Comparison of ENCODE assay signal across 17 cellular contexts in the genomic region with DNA sequence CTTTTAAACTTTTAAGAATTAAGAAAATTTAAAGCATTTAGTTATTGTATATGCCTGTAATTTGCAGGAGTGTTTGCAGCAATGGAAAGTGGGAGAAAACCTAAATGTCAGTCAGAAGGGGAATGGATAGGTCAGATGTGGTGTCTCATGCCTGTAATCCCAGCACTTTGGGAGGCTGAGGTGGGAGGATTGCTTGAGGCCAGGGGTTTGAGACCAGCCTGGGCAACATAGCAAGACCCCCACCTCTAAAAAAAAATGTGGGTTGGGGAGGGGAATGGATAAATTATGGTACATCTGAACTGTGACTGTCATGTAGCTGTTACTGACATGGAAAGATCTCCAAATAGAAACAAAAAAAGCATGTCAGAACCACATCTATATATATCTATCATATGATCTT. TPM values are rescaled to one million over a fixed set of nuclear protein-coding genes. Genes with fewer than 3 reads are reported as not detected.
DNase-seq lines count a peak whose midpoint lies in the region; ATAC-seq, FAIRE-seq and TF ChIP-seq lines count a peak whose summit lies in the region.
"Had no signal": no experiment of that assay in that cellular context is flagged by ENCODE, and none has a peak within 500 bp of the region (broad histone marks: within the 10 kb centered on the region; RNA-seq: fewer than 3 reads in every experiment).

No MANE protein-coding gene starts in this region.

- peak overlapping the region in 4 of 7 donors; percentile 30 to 85 (median 46) for H3K4me3 Mint-ChIP-seq in CD8-positive, alpha-beta memory T cell
- H3K4me3 Mint-ChIP-seq: CD14-positive monocyte had no signal

- no peak overlapping the region for H3K4me3 ChIP-seq in CD8-positive, alpha-beta memory T cell (ENCODE audit: low read length)
- H3K4me3 ChIP-seq in HUES48 (ENCODE audit: low read depth, low read length) (0 out of 2 replicates have a peak overlapping the region, but pooled peaks have one; percentile 99), GM12878 (no peak overlapping the region), osteoblast (ENCODE audit: insufficient read depth, low read length) (no peak overlapping the region), suprapubic skin (no peak overlapping the region)
- H3K4me3 ChIP-seq: vagina had no signal

- H3K27me3 Mint-ChIP-seq in CD8-positive, alpha-beta memory T cell, result peaks cover 0 to 1% of the 10 kb centered on the region in 2 donors

- no peaks in the 10 kb centered on the region for H3K36me3 ChIP-seq in CD8-positive, alpha-beta memory T cell (ENCODE audit: insufficient read depth, low read length)
- H3K36me3 ChIP-seq in HUES48 (ENCODE audit: control insufficient read depth, insufficient read depth, low read length) (peaks cover 53% of the 10 kb centered on the region), GM12878 (ENCODE audit: control insufficient read depth in 2 of 2, insufficient read depth in 2 of 2, low read length in 1 of 2) (no peaks in the 10 kb centered on the region; a peak in 2 of 4 replicates), osteoblast (ENCODE audit: insufficient read depth, low read length) (peaks cover 16% of the 10 kb centered on the region), suprapubic skin (peaks cover 16% of the 10 kb centered on the region)

- H3K79me2 ChIP-seq in GM12878 (ENCODE audit: control insufficient read depth, insufficient read depth, low read length), result peaks cover 37% of the 10 kb centered on the region
- H3K79me2 ChIP-seq in osteoblast (ENCODE audit: insufficient read depth, low read length), result peaks cover 57% of the 10 kb centered on the region

- H3K9me3 ChIP-seq in CD8-positive, alpha-beta memory T cell (ENCODE audit: low read length), result no peaks in the 10 kb centered on the region
- H3K9me3 ChIP-seq in HUES48 (ENCODE audit: control insufficient read depth, insufficient read depth, low read length), result no peaks in the 10 kb centered on the region
- H3K9me3 ChIP-seq in GM12878 (replicated peaks; ENCODE audit: control insufficient read depth, insufficient read depth, low read length), result no peaks in the 10 kb centered on the region
- H3K9me3 ChIP-seq in osteoblast (ENCODE audit: low read depth, low read length), result no peaks in the 10 kb centered on the region
- H3K9me3 ChIP-seq in suprapubic skin, result no peaks in the 10 kb centered on the region
- H3K9me3 ChIP-seq: adrenal gland, stomach, vagina had no signal

- POLR2A ChIA-PET in CD8-positive, alpha-beta memory T cell (lab: Charles Lee), result no interaction called here
- POLR2A ChIA-PET in GM12878 (lab: Charles Lee), result interaction anchor here (2.1 kb wide), 1 partner anchor 9 kb away, joined by 9 read pairs; no protein-coding TSS in a partner anchor

- H3K27me3 ChIP-seq in CD8-positive, alpha-beta memory T cell (ENCODE audit: insufficient read depth, low read length, poor library complexity, severe bottlenecking), result no peaks in the 10 kb centered on the region
- no peaks in the 10 kb centered on the region for H3K27me3 ChIP-seq in HUES48 (ENCODE audit: control insufficient read depth, insufficient read depth, low read length)
- no peaks in the 10 kb centered on the region for H3K27me3 ChIP-seq in GM12878 (replicated peaks in 1 of 2; ENCODE audit: control insufficient read depth in 2 of 2, insufficient read depth in 2 of 2, low read length in 1 of 2)
- no peaks in the 10 kb centered on the region for H3K27me3 ChIP-seq in osteoblast (ENCODE audit: insufficient read depth, low read length)
- H3K27me3 ChIP-seq in suprapubic skin, result no peaks in the 10 kb centered on the region
- H3K27me3 ChIP-seq: adrenal gland, stomach, vagina had no signal

- H4K20me1 ChIP-seq in GM12878 (ENCODE audit: control insufficient read depth, insufficient read depth) (no peaks in the 10 kb centered on the region), osteoblast (ENCODE audit: insufficient read depth, low read length) (peaks cover 10% of the 10 kb centered on the region)

- SMC1A ChIA-PET in GM12878 (lab: Charles Lee; ENCODE audit: uncharacterized antibody, unreplicated experiment), result interaction anchor here (1.0 to 3.1 kb wide), 4 partner anchors 23 to 407 kb away, joined by 3 to 20 read pairs (median 10); no protein-coding TSS in a partner anchor

- TF ChIP-seq POLR2A in GM12878 (IDR thresholded peaks at IDR 0.05; ENCODE audit: low read depth, low read length) (no peak), suprapubic skin (IDR thresholded peaks at IDR 0.05) (no peak)

- H3K27ac Mint-ChIP-seq in CD8-positive, alpha-beta memory T cell, result peak overlapping the region in 2 of 8 donors; percentile 27 to 30
- H3K27ac Mint-ChIP-seq: CD14-positive monocyte had no signal

- H3K4me1 ChIP-seq in CD8-positive, alpha-beta memory T cell (ENCODE audit: insufficient read depth, low read length), result peaks cover 23% of the 10 kb centered on the region
- H3K4me1 ChIP-seq in HUES48 (ENCODE audit: control insufficient read depth, insufficient read depth, low read length), result 0 out of 2 replicates have a peak, but pooled peaks cover 2% of the 10 kb centered on the region
- peaks cover 3% of the 10 kb centered on the region; the same call in 1 of the 2 replicates for H3K4me1 ChIP-seq in GM12878 (ENCODE audit: control insufficient read depth, insufficient read depth, low read length)
- peaks cover 19% of the 10 kb centered on the region for H3K4me1 ChIP-seq in osteoblast (ENCODE audit: insufficient read depth, low read length)
- H3K4me1 ChIP-seq in suprapubic skin, result peaks cover 14% of the 10 kb centered on the region

- H3K4me2 ChIP-seq in GM12878 (ENCODE audit: control insufficient read depth, insufficient read depth) (peak overlapping the region; percentile 89), osteoblast (ENCODE audit: insufficient read depth, low read length) (peak overlapping the region; percentile 100)

- BruUV-seq in GM12878 (replicated peaks; lab: Mats Ljungman, UMichigan), result no TSS peak

- CTCF ChIA-PET in CD8-positive, alpha-beta memory T cell (lab: Charles Lee), result interaction anchor here (0.6 to 0.7 kb wide), 2 partner anchors 42 to 654 kb away, joined by 3 read pairs; no protein-coding TSS in a partner anchor
- CTCF ChIA-PET in GM12878 (lab: Yijun Ruan, JAX), result interaction anchor here (0.6 to 2.8 kb wide), 6 partner anchors 31 to 632 kb away, joined by 3 to 10 read pairs (median 4); no protein-coding TSS in a partner anchor

- ATAC-seq in GM12878, result no peak
- no peak for ATAC-seq in activated CD4-positive, CD25-positive, alpha-beta regulatory T cell treated with anti-CD3 and anti-CD28 coated beads, Interleukin-2, amount 50 U/mL, for 24 hours
- ATAC-seq in HG02870 (IDR thresholded peaks at IDR 0.05; ENCODE audit: unreplicated experiment), result no peak

- H3K36me3 Mint-ChIP-seq in CD8-positive, alpha-beta memory T cell, result peaks cover 0 to 41% (median 8%) of the 10 kb centered on the region in 3 donors

- H3K27ac ChIP-seq in CD8-positive, alpha-beta memory T cell (ENCODE audit: low read depth, low read length), result no peak overlapping the region
- H3K27ac ChIP-seq in HUES48 (ENCODE audit: low read depth, low read length) (no peak overlapping the region), GM12878 (ENCODE audit: control insufficient read depth, insufficient read depth) (no peak overlapping the region), osteoblast (ENCODE audit: low read depth, low read length) (no peak overlapping the region), suprapubic skin (no peak overlapping the region)
- H3K27ac ChIP-seq: adrenal gland, stomach, vagina, WERI-Rb-1 had no signal

- no peak for TF ChIP-seq RAD21 in GM12878 (IDR thresholded peaks at IDR 0.05; ENCODE audit: insufficient read depth, low read depth, low read length)

- no peak for FAIRE-seq in GM12878 (lab: Jason Lieb, UNC)
- FAIRE-seq: GM12892 had no signal

- H2AFZ ChIP-seq in GM12878 (ENCODE audit: control insufficient read depth, low read depth, low read length), result no peak overlapping the region
- H2AFZ ChIP-seq in osteoblast (ENCODE audit: low read length), result no peak overlapping the region

- H3K9me3 Mint-ChIP-seq in CD8-positive, alpha-beta memory T cell, result no peaks in the 10 kb centered on the region

- RAD21 ChIA-PET in GM12878 (lab: Charles Lee; ENCODE audit: unreplicated experiment), result interaction anchor here (0.6 kb wide), 1 partner anchor 49 kb away, joined by 4 read pairs; no protein-coding TSS in a partner anchor

- no peak for DNase-seq in CD8-positive, alpha-beta memory T cell
- DNase-seq in GM12878 (ENCODE audit: low read depth, low spot score), result no peak
- no peak for DNase-seq in osteoblast (ENCODE audit: insufficient read length, low spot score, missing footprints)
- no peak for DNase-seq in suprapubic skin (ENCODE audit: low spot score in 2 of 2)
- DNase-seq: adrenal gland, mesendoderm, NCI-H1930, NCI-H524 treated with DMSO at 0.1 percent for 48 hours, nucleus accumbens, stomach, WERI-Rb-1 had no signal

- TF ChIP-seq CTCF in GM12878 (IDR thresholded peaks at IDR 0.05 in 2 of 3, conservative IDR thresholded peaks at IDR 0.05 in 1 of 3; ENCODE audit: control insufficient read depth in 2 of 3, extremely low read depth in 1 of 3, insufficient read depth in 1 of 3, low read depth in 3 of 3, low read length in 3 of 3) (no peak), osteoblast (IDR thresholded peaks at IDR 0.05; ENCODE audit: extremely low read depth, low read depth, low read length) (no peak), suprapubic skin (IDR thresholded peaks at IDR 0.05) (no peak)

- H3K9ac ChIP-seq in HUES48 (ENCODE audit: low read depth, low read length) (no peak overlapping the region), GM12878 (ENCODE audit: control insufficient read depth, insufficient read depth, low read length) (no peak overlapping the region; the same call in 1 of the 2 replicates)

- in situ Hi-C loops in GM12878 (cut with MboI), result no loop called here

- TF ChIP-seq EP300 in GM12878 (IDR thresholded peaks at IDR 0.05; ENCODE audit: borderline replicate concordance in 1 of 2, control insufficient read depth in 1 of 2, low read depth in 2 of 2, low read length in 2 of 2) (no peak), suprapubic skin (IDR thresholded peaks at IDR 0.05) (no peak)

- intact Hi-C loops in GM12878 (cut with micrococcal nuclease; ENCODE audit: unreplicated experiment), result no loop called here

- peaks cover 28 to 50% (median 46%) of the 10 kb centered on the region in 3 donors for H3K4me1 Mint-ChIP-seq in CD8-positive, alpha-beta memory T cell

RNA-seq across cellular contexts. Expression of a gene that starts 2.1 kb away (rescaled TPM):
- total RNA-seq in CD8-positive, alpha-beta memory T cell, result 10 to 100 TPM; 84.1 to 87.2 TPM
- 57.1 TPM for polyA plus RNA-seq in CD8-positive, alpha-beta memory T cell
- 69.6 and 75.3 TPM in 2 replicates for total RNA-seq in GM12878 (2013; cell fraction: nucleolus; rRNA removed)
- 65.1 and 84.1 TPM in 2 replicates for total RNA-seq in GM12878 (2014; rRNA removed)
- total RNA-seq in GM12878 (2014; rRNA removed; fragmentation: Illumina TruSeq; extraction: Trizol), result 78.1 and 82.3 TPM in 2 replicates
- total RNA-seq in GM12878 (2021), result 77.9 and 81.0 TPM in 2 replicates
- polyA plus RNA-seq in GM12878 (2011; ENCODE audit: low read depth), result 54.8 TPM
- 132 and 211 TPM in 2 replicates for polyA plus RNA-seq in GM12878 (2011; rRNA removed)
- 42.2 and 80.1 TPM in 2 replicates for polyA plus RNA-seq in GM12878 (2011; cell fraction: cytosol; rRNA removed)
- 35.0 and 35.5 TPM in 2 replicates for polyA plus RNA-seq in GM12878 (2011; cell fraction: nucleus; rRNA removed)
- 40.2 and 48.4 TPM in 2 replicates for polyA plus RNA-seq in GM12878 (2012)
- 120 and 147 TPM in 2 replicates for polyA plus RNA-seq in GM12878 (2014; fragmentation: Illumina TruSeq; extraction: Trizol)
- polyA plus RNA-seq in GM12878 (2014; fragmentation: Nextera tagmentation; extraction: Ambion mirVana), result 100 to 1,000 TPM; 281 to 427 TPM
- 55.0 and 87.6 TPM in 2 replicates for polyA plus RNA-seq in GM12878 (2014; rRNA removed)
- 100 to 1,000 TPM; 174 to 181 TPM for polyA plus RNA-seq in GM12878 (2016; fragmentation: Nextera tagmentation; extraction: Ambion mirVana)
- 43.2 and 110 TPM in 2 replicates for polyA minus RNA-seq in GM12878 (2011; rRNA and poly(A)+ RNA removed)
- polyA minus RNA-seq in GM12878 (2011; cell fraction: cytosol; rRNA and poly(A)+ RNA removed), result 16.0 and 20.5 TPM in 2 replicates
- 12.8 and 13.7 TPM in 2 replicates for polyA minus RNA-seq in GM12878 (2011; cell fraction: nucleus; rRNA and poly(A)+ RNA removed)
- total RNA-seq in osteoblast, result 26.5 and 29.0 TPM in 2 replicates
- total RNA-seq in suprapubic skin, result 10 to 100 TPM; 49.1 to 52.1 (median 50.8) TPM

RNA-seq across cellular contexts. Expression of a gene that starts 27.6 kb away (rescaled TPM):
- 100 to 1,000 TPM; 236 to 244 TPM for total RNA-seq in CD8-positive, alpha-beta memory T cell
- polyA plus RNA-seq in CD8-positive, alpha-beta memory T cell, result 157 TPM
- 47.0 and 47.3 TPM in 2 replicates for total RNA-seq in GM12878 (2013; cell fraction: nucleolus; rRNA removed)
- total RNA-seq in GM12878 (2014; rRNA removed) (316 and 345 TPM in 2 replicates), GM12878 (2014; rRNA removed; fragmentation: Illumina TruSeq; extraction: Trizol) (301 and 306 TPM in 2 replicates), GM12878 (2021) (242 and 243 TPM in 2 replicates), osteoblast (44.2 and 53.0 TPM in 2 replicates), suprapubic skin (10 to 100 TPM; 23.1 to 71.3 (median 54.3) TPM)
- polyA plus RNA-seq in GM12878 (2011; ENCODE audit: low read depth), result 39.6 TPM
- polyA plus RNA-seq in GM12878 (2011; rRNA removed) (312 and 365 TPM in 2 replicates), GM12878 (2014; fragmentation: Illumina TruSeq; extraction: Trizol) (394 and 481 TPM in 2 replicates), GM12878 (2014; fragmentation: Nextera tagmentation; extraction: Ambion mirVana) (100 to 1,000 TPM; 699 to 945 TPM), GM12878 (2014; rRNA removed) (492 and 503 TPM in 2 replicates), GM12878 (2016; fragmentation: Nextera tagmentation; extraction: Ambion mirVana) (100 to 1,000 TPM; 522 to 545 TPM)
- polyA plus RNA-seq in GM12878 (2011; cell fraction: cytosol; rRNA removed), result 152 and 211 TPM in 2 replicates
- 93.2 and 152 TPM in 2 replicates for polyA plus RNA-seq in GM12878 (2011; cell fraction: nucleus; rRNA removed)
- polyA plus RNA-seq in GM12878 (2012), result 190 and 239 TPM in 2 replicates
- 159 and 169 TPM in 2 replicates for polyA minus RNA-seq in GM12878 (2011; rRNA and poly(A)+ RNA removed)
- 60.4 and 74.1 TPM in 2 replicates for polyA minus RNA-seq in GM12878 (2011; cell fraction: cytosol; rRNA and poly(A)+ RNA removed)
- polyA minus RNA-seq in GM12878 (2011; cell fraction: nucleus; rRNA and poly(A)+ RNA removed), result 11.5 and 18.6 TPM in 2 replicates
